In genomic region chr11:58567889-58568512, GRCh38 we compare ENCODE assay signal across 8 cellular contexts. TPM values are rescaled to one million over a fixed set of nuclear protein-coding genes. Genes with fewer than 3 reads are reported as not detected.
DNase-seq lines count a peak whose midpoint lies in the region; ATAC-seq and TF ChIP-seq lines count a peak whose summit lies in the region.

No MANE protein-coding gene starts in this region.

- intact Hi-C loops in activated CD4-positive, alpha-beta T cell treated with anti-CD3 and anti-CD28 coated beads, Interleukin-2, amount 10 ng/mL, durations not matched to agents 24 days and 14 days (cut with micrococcal nuclease): loop anchor here (2.0 kb wide), 1 partner anchor 107 kb away; no protein-coding TSS in a partner anchor
- intact Hi-C loops in dorsolateral prefrontal cortex (cut with DNase I): no loop called here
- intact Hi-C loops in naive thymus-derived CD4-positive, alpha-beta T cell (cut with micrococcal nuclease): loop anchor here (1.0 to 2.0 kb wide), 5 partner anchors 11 to 221 kb away; partner anchors contain the start of gene ZFP91 (in 1 of the 2)

- H3K27ac Mint-ChIP-seq in activated CD4-positive, alpha-beta T cell treated with anti-CD3 and anti-CD28 coated beads, Interleukin-2, amount 10 ng/mL, durations not matched to agents 24 days and 14 days: peak overlapping the region; percentile 80
- H3K27ac Mint-ChIP-seq in naive thymus-derived CD4-positive, alpha-beta T cell: peak overlapping the region in 8 of 9 donors; percentile 0 to 89 (median 49)

- H3K36me3 Mint-ChIP-seq in activated CD4-positive, alpha-beta T cell treated with anti-CD3 and anti-CD28 coated beads, Interleukin-2, amount 10 ng/mL, durations not matched to agents 24 days and 14 days (ENCODE audit: low read depth): peaks cover 49% of the 10 kb centered on the region
- peaks cover 12 to 41% (median 32%) of the 10 kb centered on the region in 5 donors for H3K36me3 Mint-ChIP-seq in naive thymus-derived CD4-positive, alpha-beta T cell

- DNase-seq in AG09319 (ENCODE audit: extremely low read depth, low read depth): no peak
- peak; percentile 68 for DNase-seq in NCI-H2227 (lab: John Stamatoyannopoulos, UW; ENCODE audit: unreplicated experiment)
- peak; percentile 91 for DNase-seq in activated CD4-positive, alpha-beta T cell treated with anti-CD3 and anti-CD28 coated beads, Interleukin-2, amount 10 ng/mL, durations not matched to agents 24 days and 14 days
- DNase-seq in dorsolateral prefrontal cortex: peak in 6 of 10 donors; percentile 23 to 55 (median 48)
- DNase-seq in naive thymus-derived CD4-positive, alpha-beta T cell: peak; percentile 48 to 79 (median 75)
- DNase-seq in stimulated activated naive CD4-positive, alpha-beta T cell treated with Interleukin-2 at 50 U/mL for 16 hours (lab: John Stamatoyannopoulos, UW): peak; percentile 66

- TF ChIP-seq CTCF in AG09319 (IDR thresholded peaks at IDR 0.05; ENCODE audit: low read depth, low read length) (peak; percentile 87), dorsolateral prefrontal cortex (IDR thresholded peaks at IDR 0.05 in 54 of 56, conservative IDR thresholded peaks at IDR 0.05 in 2 of 56; ENCODE audit: low read depth in 1 of 56, partially characterized antibody in 56 of 56) (peak; percentile 54 to 91 (median 77))

- H3K4me3 ChIP-seq in dorsolateral prefrontal cortex: no peak overlapping the region
- no peak overlapping the region for H3K4me3 ChIP-seq in naive thymus-derived CD4-positive, alpha-beta T cell (ENCODE audit: low read length)

- CTCF ChIA-PET in naive thymus-derived CD4-positive, alpha-beta T cell (lab: Charles Lee): interaction anchor here (0.6 to 3.6 kb wide), 35 partner anchors 9 to 1237 kb away, joined by 3 to 27 read pairs (median 4); partner anchors contain the start of genes LPXN and ZFP91

- POLR2A ChIA-PET in naive thymus-derived CD4-positive, alpha-beta T cell (lab: Charles Lee): interaction anchor here (0.6 to 4.1 kb wide), 9 partner anchors 9 to 1002 kb away, joined by 3 to 60 read pairs (median 4); partner anchors contain the start of genes LPXN and ZFP91

- H3K27ac ChIP-seq in dorsolateral prefrontal cortex: peak overlapping the region in 1 of 59 donors; percentile 21
- no peak overlapping the region for H3K27ac ChIP-seq in naive thymus-derived CD4-positive, alpha-beta T cell (ENCODE audit: low read depth, low read length)

- ATAC-seq in GM18517 (IDR thresholded peaks at IDR 0.05; ENCODE audit: unreplicated experiment): peak; percentile 90
- ATAC-seq in HG03045 (IDR thresholded peaks at IDR 0.05; ENCODE audit: unreplicated experiment): peak; percentile 81
- peak; percentile 99 for ATAC-seq in naive thymus-derived CD4-positive, alpha-beta T cell

- peaks cover 47% of the 10 kb centered on the region for H3K4me1 Mint-ChIP-seq in activated CD4-positive, alpha-beta T cell treated with anti-CD3 and anti-CD28 coated beads, Interleukin-2, amount 10 ng/mL, durations not matched to agents 24 days and 14 days
- H3K4me1 Mint-ChIP-seq in naive thymus-derived CD4-positive, alpha-beta T cell: peaks cover 43 to 79% (median 58%) of the 10 kb centered on the region in 7 donors

- H3K4me3 Mint-ChIP-seq in activated CD4-positive, alpha-beta T cell treated with anti-CD3 and anti-CD28 coated beads, Interleukin-2, amount 10 ng/mL, durations not matched to agents 24 days and 14 days: peak overlapping the region; percentile 11
- peak overlapping the region; percentile 20 to 71 (median 62) for H3K4me3 Mint-ChIP-seq in naive thymus-derived CD4-positive, alpha-beta T cell

- H3K9me3 ChIP-seq in naive thymus-derived CD4-positive, alpha-beta T cell (ENCODE audit: control insufficient read depth in 2 of 3, low read length in 3 of 3): no peaks in the 10 kb centered on the region

- peaks cover 5 to 31% (median 15%) of the 10 kb centered on the region in 3 experiments for H3K36me3 ChIP-seq in naive thymus-derived CD4-positive, alpha-beta T cell (ENCODE audit: control insufficient read depth in 2 of 3, insufficient read depth in 3 of 3, low read length in 3 of 3)

- H3K27me3 Mint-ChIP-seq in activated CD4-positive, alpha-beta T cell treated with anti-CD3 and anti-CD28 coated beads, Interleukin-2, amount 10 ng/mL, durations not matched to agents 24 days and 14 days: no peaks in the 10 kb centered on the region
- H3K27me3 Mint-ChIP-seq in naive thymus-derived CD4-positive, alpha-beta T cell: no peaks in the 10 kb centered on the region

- no peaks in the 10 kb centered on the region for H3K27me3 ChIP-seq in dorsolateral prefrontal cortex
- H3K27me3 ChIP-seq in naive thymus-derived CD4-positive, alpha-beta T cell (ENCODE audit: control insufficient read depth in 2 of 2, insufficient read depth in 2 of 2, low read length in 2 of 2): no peaks in the 10 kb centered on the region

- no peaks in the 10 kb centered on the region for H3K9me3 Mint-ChIP-seq in activated CD4-positive, alpha-beta T cell treated with anti-CD3 and anti-CD28 coated beads, Interleukin-2, amount 10 ng/mL, durations not matched to agents 24 days and 14 days
- no peaks in the 10 kb centered on the region for H3K9me3 Mint-ChIP-seq in naive thymus-derived CD4-positive, alpha-beta T cell

- H3K4me1 ChIP-seq in naive thymus-derived CD4-positive, alpha-beta T cell (ENCODE audit: control insufficient read depth in 2 of 2, insufficient read depth in 2 of 2, low read length in 2 of 2): peaks cover 24 to 53% of the 10 kb centered on the region in 2 donors

RNA-seq across cellular contexts. Expression of gene LPXN, which starts 7.7 kb away (rescaled TPM):
- total RNA-seq in activated CD4-positive, alpha-beta T cell treated with anti-CD3 and anti-CD28 coated beads, Interleukin-2, amount 10 ng/mL, durations not matched to agents 24 days and 14 days: 86.3 and 86.7 TPM in 2 replicates
- total RNA-seq in dorsolateral prefrontal cortex: 10 to 100 TPM in 117 of 120 experiments, 1 to 10 TPM in 3; 8.8 to 21.0 (median 14.8) TPM
- 100 to 1,000 TPM in 3 of 5 experiments, 10 to 100 TPM in 2; 58.2 to 147 (median 142) TPM for total RNA-seq in naive thymus-derived CD4-positive, alpha-beta T cell
- 100 to 1,000 TPM; 169 to 215 TPM for polyA plus RNA-seq in naive thymus-derived CD4-positive, alpha-beta T cell

RNA-seq across cellular contexts. Expression of gene ZFP91, which starts 10.9 kb away (rescaled TPM):
- total RNA-seq in activated CD4-positive, alpha-beta T cell treated with anti-CD3 and anti-CD28 coated beads, Interleukin-2, amount 10 ng/mL, durations not matched to agents 24 days and 14 days: 57.4 and 58.3 TPM in 2 replicates
- 10 to 100 TPM; 41.4 to 67.0 (median 53.2) TPM for total RNA-seq in dorsolateral prefrontal cortex
- 10 to 100 TPM; 36.9 to 53.8 (median 40.9) TPM for total RNA-seq in naive thymus-derived CD4-positive, alpha-beta T cell
- 1 to 10 TPM; 6.5 to 7.2 TPM for polyA plus RNA-seq in naive thymus-derived CD4-positive, alpha-beta T cell

RNA-seq across cellular contexts. Expression of gene CNTF, which starts 54.5 kb away (rescaled TPM):
- 3.4 and 3.9 TPM in 2 replicates for total RNA-seq in activated CD4-positive, alpha-beta T cell treated with anti-CD3 and anti-CD28 coated beads, Interleukin-2, amount 10 ng/mL, durations not matched to agents 24 days and 14 days
- 100 to 1,000 TPM in 1 of 120 experiments, 1 to 10 TPM in 116, under 1 TPM in 2, not detected in 1; 0.87 to 298 (median 3.2) TPM for total RNA-seq in dorsolateral prefrontal cortex
- 1 to 10 TPM; 2.9 to 4.9 (median 4.0) TPM for total RNA-seq in naive thymus-derived CD4-positive, alpha-beta T cell
- polyA plus RNA-seq in naive thymus-derived CD4-positive, alpha-beta T cell: under 1 TPM in 1 of 2 donors, not detected in 1; 0.10 TPM

Comparison
In these comparisons a context has a peak if more than half of its experiments do, and no peak if none do; other contexts are left out.
1. intact Hi-C loops: an anchor here in activated CD4-positive, alpha-beta T cell treated with anti-CD3 and anti-CD28 coated beads, Interleukin-2, amount 10 ng/mL, durations not matched to agents 24 days and 14 days (2.0 kb wide) and naive thymus-derived CD4-positive, alpha-beta T cell (1.0 to 2.0 kb wide); none called in dorsolateral prefrontal cortex.